In genomic region chr3:52777959-52778805, GRCh38 we compare ENCODE assay signal across 3 cellular contexts.
TF ChIP-seq lines count a peak whose summit lies in the region.

No MANE protein-coding gene starts in this region.

TF ChIP-seq in SK-N-SH, 30 proteins besides CTCF, POLR2A, EP300 and RAD21:
- TF ChIP-seq TCF12 (IDR thresholded peaks at IDR 0.05) (no peak), REST (IDR thresholded peaks at IDR 0.05; ENCODE audit: low read depth, low read length) (peak; percentile 54; the same call in 1 of the 2 replicates), FOXM1 (IDR thresholded peaks at IDR 0.05; ENCODE audit: low read depth) (no peak), FOSL2 (IDR thresholded peaks at IDR 0.05; ENCODE audit: borderline replicate concordance, low read depth) (no peak), MXI1 (IDR thresholded peaks at IDR 0.05; ENCODE audit: low read depth, low read length) (no peak), TAF1 (IDR thresholded peaks at IDR 0.05; ENCODE audit: borderline replicate concordance, low read depth, low read length) (no peak)

TF ChIP-seq in SK-N-SH treated with all-trans-retinoic acid at 6 μM for 48 hours, 23 proteins besides CTCF, POLR2A, EP300 and RAD21:
- TF ChIP-seq RARB (CRISPR knock-in tag; IDR thresholded peaks at IDR 0.05) (no peak), TOX (CRISPR knock-in tag; IDR thresholded peaks at IDR 0.05; ENCODE audit: borderline replicate concordance) (no peak), SNAI2 (CRISPR knock-in tag; IDR thresholded peaks at IDR 0.05) (no peak), CSRNP3 (CRISPR knock-in tag; IDR thresholded peaks at IDR 0.05) (no peak), ZNF565 (CRISPR knock-in tag; conservative IDR thresholded peaks at IDR 0.05; ENCODE audit: low read depth) (no peak), ZFP30 (CRISPR knock-in tag; IDR thresholded peaks at IDR 0.05) (no peak), BACH2 (CRISPR knock-in tag; IDR thresholded peaks at IDR 0.05; ENCODE audit: borderline replicate concordance) (no peak), CSDC2 (CRISPR knock-in tag; IDR thresholded peaks at IDR 0.05) (no peak), ZFP3 (CRISPR knock-in tag; IDR thresholded peaks at IDR 0.05) (no peak), ISL1 (CRISPR knock-in tag; IDR thresholded peaks at IDR 0.05) (no peak), TCF4 (CRISPR knock-in tag; IDR thresholded peaks at IDR 0.05; ENCODE audit: borderline replicate concordance) (no peak), CREB5 (CRISPR knock-in tag; IDR thresholded peaks at IDR 0.05; ENCODE audit: low read depth) (no peak), ESRRG (CRISPR knock-in tag; IDR thresholded peaks at IDR 0.05) (no peak)

TF ChIP-seq in HepG2, 621 proteins besides CTCF, POLR2A, EP300 and RAD21 (continues in another document):
- TF ChIP-seq NR2F1 (CRISPR knock-in tag; IDR thresholded peaks at IDR 0.05) (no peak), MBD4 (IDR thresholded peaks at IDR 0.05; ENCODE audit: borderline replicate concordance, low read length) (no peak), ZNF616 (CRISPR knock-in tag; IDR thresholded peaks at IDR 0.05; ENCODE audit: low read depth) (no peak), ZNF790 (CRISPR knock-in tag; IDR thresholded peaks at IDR 0.05; ENCODE audit: borderline replicate concordance) (no peak), ZNF687 (CRISPR knock-in tag; IDR thresholded peaks at IDR 0.05) (0 out of 2 replicates have a peak, but pooled peaks have one; percentile 22), HNRNPUL1 (IDR thresholded peaks at IDR 0.05; ENCODE audit: low read depth, low read length) (no peak), GATA4 (IDR thresholded peaks at IDR 0.05; ENCODE audit: borderline replicate concordance, low read depth) (no peak), ZNF563 (CRISPR knock-in tag; IDR thresholded peaks at IDR 0.05) (no peak), ZNF33A (CRISPR knock-in tag; IDR thresholded peaks at IDR 0.05; ENCODE audit: borderline replicate concordance) (no peak), CREM (IDR thresholded peaks at IDR 0.05) (no peak), CREM (CRISPR knock-in tag; IDR thresholded peaks at IDR 0.05) (no peak), NCOA1 (CRISPR knock-in tag; IDR thresholded peaks at IDR 0.05) (no peak), TBP (CRISPR knock-in tag; IDR thresholded peaks at IDR 0.05) (no peak), ZNF788 (CRISPR knock-in tag; IDR thresholded peaks at IDR 0.05; ENCODE audit: borderline replicate concordance) (0 out of 2 replicates have a peak, but pooled peaks have one; percentile 14), KLF6 (CRISPR knock-in tag; IDR thresholded peaks at IDR 0.05) (no peak), ZNF142 (CRISPR knock-in tag; IDR thresholded peaks at IDR 0.05) (no peak), CBX1 (IDR thresholded peaks at IDR 0.05; ENCODE audit: low read depth) (no peak), REST (IDR thresholded peaks at IDR 0.05; ENCODE audit: borderline replicate concordance in 1 of 2, low read depth in 1 of 2, low read length in 2 of 2) (peak in 1 of 2 experiments; percentile 70; a peak in 3 of 4 replicates), MTA1 (CRISPR knock-in tag; IDR thresholded peaks at IDR 0.05; ENCODE audit: borderline replicate concordance) (0 out of 2 replicates have a peak, but pooled peaks have one; percentile 3), FOXK2 (IDR thresholded peaks at IDR 0.05) (no peak), ZNF772 (CRISPR knock-in tag; IDR thresholded peaks at IDR 0.05) (peak; percentile 27; the same call in 1 of the 2 replicates), ZNF597 (CRISPR knock-in tag; IDR thresholded peaks at IDR 0.05) (no peak), ISX (CRISPR knock-in tag; conservative IDR thresholded peaks at IDR 0.05) (no peak), GMEB2 (CRISPR knock-in tag; IDR thresholded peaks at IDR 0.05; ENCODE audit: low read depth) (no peak), ELK4 (CRISPR knock-in tag; IDR thresholded peaks at IDR 0.05; ENCODE audit: borderline replicate concordance) (no peak), LCORL (IDR thresholded peaks at IDR 0.05) (no peak), LCORL (CRISPR knock-in tag; IDR thresholded peaks at IDR 0.05) (no peak), ZNF749 (CRISPR knock-in tag; IDR thresholded peaks at IDR 0.05; ENCODE audit: borderline replicate concordance) (no peak), ZNF740 (CRISPR knock-in tag; IDR thresholded peaks at IDR 0.05) (no peak), NFKBIZ (CRISPR knock-in tag; IDR thresholded peaks at IDR 0.05) (no peak), TARDBP (CRISPR knock-in tag; IDR thresholded peaks at IDR 0.05) (no peak), MATR3 (CRISPR knock-in tag; IDR thresholded peaks at IDR 0.05) (no peak), ZNF572 (CRISPR knock-in tag; IDR thresholded peaks at IDR 0.05) (0 out of 2 replicates have a peak, but pooled peaks have one; percentile 35), RFXANK (CRISPR knock-in tag; IDR thresholded peaks at IDR 0.05) (no peak), ZNF44 (CRISPR knock-in tag; IDR thresholded peaks at IDR 0.05) (0 out of 2 replicates have a peak, but pooled peaks have one; percentile 6), ZNF784 (CRISPR knock-in tag; IDR thresholded peaks at IDR 0.05; ENCODE audit: borderline replicate concordance) (0 out of 2 replicates have a peak, but pooled peaks have one; percentile 50)
